In genomic region chr20:4041748-4042411, GRCh38 we compare ENCODE assay signal across 10 cellular contexts. TPM values are rescaled to one million over a fixed set of nuclear protein-coding genes. Genes with fewer than 3 reads are reported as not detected.
DNase-seq lines count a peak whose midpoint lies in the region; ATAC-seq and TF ChIP-seq lines count a peak whose summit lies in the region.
"Had no signal": no experiment of that assay in that cellular context is flagged by ENCODE, and none has a peak within 500 bp of the region (broad histone marks: within the 10 kb centered on the region; RNA-seq: fewer than 3 reads in every experiment).

No MANE protein-coding gene starts in this region.

- no peaks in the 10 kb centered on the region for H3K36me3 Mint-ChIP-seq in mesothelial cell of epicardium
- H3K36me3 Mint-ChIP-seq: brain had no signal

- H3K9me3 Mint-ChIP-seq in mesothelial cell of epicardium: no peaks in the 10 kb centered on the region

- DNase-seq in DMS 273 treated with DMSO at 0.1 percent for 48 hours (lab: John Stamatoyannopoulos, UW): peak; percentile 85
- DNase-seq in MV-4-11 (lab: John Stamatoyannopoulos, UW): peak; percentile 31
- DNase-seq in breast epithelium (ENCODE audit: low spot score in 2 of 2): peak; percentile 60 to 89
- no peak for DNase-seq in mesothelial cell of epicardium (ENCODE audit: low spot score in 2 of 2, unreplicated experiment in 2 of 2)
- DNase-seq in COR-L47 (lab: John Stamatoyannopoulos, UW): no peak
- DNase-seq: NCI-H510A treated with DMSO at 0.1 percent for 48 hours had no signal

- H3K27ac ChIP-seq in breast epithelium: peak overlapping the region; percentile 82 to 85

- no peaks in the 10 kb centered on the region for H3K27me3 Mint-ChIP-seq in mesothelial cell of epicardium (ENCODE audit: low read depth)

- H3K27me3 ChIP-seq in breast epithelium: no peaks in the 10 kb centered on the region

- H3K4me3 ChIP-seq in breast epithelium: peak overlapping the region in 1 of 3 donors; percentile 6

- peak overlapping the region; percentile 45 for H3K27ac Mint-ChIP-seq in mesothelial cell of epicardium

- H3K36me3 ChIP-seq in breast epithelium: no peaks in the 10 kb centered on the region

- H3K4me1 ChIP-seq in breast epithelium: peaks cover 4 to 19% of the 10 kb centered on the region in 2 donors

- peaks cover 17% of the 10 kb centered on the region for H3K4me1 Mint-ChIP-seq in mesothelial cell of epicardium

- ATAC-seq in HG02571 (IDR thresholded peaks at IDR 0.05; ENCODE audit: unreplicated experiment) (no peak), GM21515 (IDR thresholded peaks at IDR 0.05; ENCODE audit: unreplicated experiment) (no peak), HG03045 (IDR thresholded peaks at IDR 0.05; ENCODE audit: unreplicated experiment) (no peak)

- no peak for TF ChIP-seq CTCF in breast epithelium (IDR thresholded peaks at IDR 0.05)
- no peak for TF ChIP-seq CTCF in mesothelial cell of epicardium (IDR thresholded peaks at IDR 0.05; ENCODE audit: unreplicated experiment)

- H3K4me3 Mint-ChIP-seq in mesothelial cell of epicardium: no peak overlapping the region
- H3K4me3 Mint-ChIP-seq: brain had no signal

- H3K9me3 ChIP-seq in breast epithelium: no peaks in the 10 kb centered on the region

- intact Hi-C loops in breast epithelium (cut with DNase I; ENCODE audit: low total_unique reads): no loop called here

- TF ChIP-seq POLR2A in breast epithelium (IDR thresholded peaks at IDR 0.05): no peak

RNA-seq across cellular contexts. Expression of gene RNF24, which starts 26.5 kb away (rescaled TPM):
- total RNA-seq in breast epithelium (10 to 100 TPM in 2 of 3 donors, 1 to 10 TPM in 1; 8.8 to 27.2 (median 22.0) TPM), mesothelial cell of epicardium (45.5 to 50.6 TPM (median 47.0 TPM) in 3 replicates)

Comparison
In these comparisons a context has a peak if more than half of its experiments do, and no peak if none do; other contexts are left out.
1. DNase-seq: peak in DMS 273 treated with DMSO at 0.1 percent for 48 hours (single experiment), MV-4-11 (single experiment) and breast epithelium (2 of 2); none in mesothelial cell of epicardium (0 of 2) and COR-L47 (single experiment).